ENCODE assay signal across 1 cellular context in the genomic region with DNA sequence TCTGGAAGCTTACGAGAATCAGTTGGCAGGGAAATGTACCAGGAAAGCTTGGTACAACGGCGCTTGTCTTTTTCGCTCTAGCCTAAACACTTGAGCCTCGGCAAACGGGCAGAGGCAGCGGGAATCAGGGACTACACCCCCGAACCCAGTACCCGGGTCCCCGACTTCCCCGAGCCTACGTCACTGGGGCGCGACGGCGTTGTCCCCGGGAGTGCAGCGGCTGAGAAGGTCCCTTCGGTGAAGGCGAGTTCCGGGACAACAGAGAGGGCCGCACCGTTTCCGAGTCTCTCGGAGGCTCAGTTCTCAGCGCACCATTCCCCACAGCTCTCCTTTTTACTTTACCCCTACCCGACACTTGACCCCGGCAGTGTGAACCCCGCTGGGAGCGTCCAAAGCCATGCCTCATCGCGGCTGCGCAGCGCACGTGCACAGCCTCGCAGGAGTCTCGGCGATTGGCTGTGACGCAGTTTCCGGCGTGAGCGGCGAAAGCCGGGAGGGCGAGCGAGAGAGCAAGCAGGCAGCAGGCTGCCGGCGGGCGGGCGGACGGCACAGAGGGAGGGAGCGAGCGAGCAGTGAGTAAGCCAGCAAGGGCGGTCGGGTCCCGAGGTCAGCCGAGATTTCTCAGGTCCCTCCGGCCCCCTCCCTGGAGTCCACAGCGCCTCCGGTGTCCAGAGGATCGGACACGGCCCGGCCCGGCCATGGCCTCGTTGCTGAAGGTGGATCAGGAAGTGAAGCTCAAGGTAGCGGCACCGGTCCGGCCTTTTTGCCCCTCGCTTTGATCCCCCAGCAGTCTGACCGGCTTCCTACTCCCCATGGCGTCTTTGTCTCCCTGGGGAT.
A peak's percentile ranks its signal among the peaks of the same experiment; 100 is the strongest.
TF ChIP-seq lines count a peak whose summit lies in the region.

A gene with protein sequence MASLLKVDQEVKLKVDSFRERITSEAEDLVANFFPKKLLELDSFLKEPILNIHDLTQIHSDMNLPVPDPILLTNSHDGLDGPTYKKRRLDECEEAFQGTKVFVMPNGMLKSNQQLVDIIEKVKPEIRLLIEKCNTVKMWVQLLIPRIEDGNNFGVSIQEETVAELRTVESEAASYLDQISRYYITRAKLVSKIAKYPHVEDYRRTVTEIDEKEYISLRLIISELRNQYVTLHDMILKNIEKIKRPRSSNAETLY (plus strand): TSS at position 464 of the 837 bp plus-strand sequence. CDS start 235 bp downstream, at position 699.

TF ChIP-seq in HepG2, 621 proteins besides CTCF, POLR2A, EP300 and RAD21 (continued from another document):
- TF ChIP-seq ZNF891 (CRISPR knock-in tag; IDR thresholded peaks at IDR 0.05), result peak; percentile 89
- no peak for TF ChIP-seq NBN (conservative IDR thresholded peaks at IDR 0.05)
- peak; percentile 76 for TF ChIP-seq HNRNPK (IDR thresholded peaks at IDR 0.05; ENCODE audit: low read depth, low read length, poor library complexity, severe bottlenecking)
- TF ChIP-seq, protein P1, sequence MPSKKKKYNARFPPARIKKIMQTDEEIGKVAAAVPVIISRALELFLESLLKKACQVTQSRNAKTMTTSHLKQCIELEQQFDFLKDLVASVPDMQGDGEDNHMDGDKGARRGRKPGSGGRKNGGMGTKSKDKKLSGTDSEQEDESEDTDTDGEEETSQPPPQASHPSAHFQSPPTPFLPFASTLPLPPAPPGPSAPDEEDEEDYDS (CRISPR knock-in tag; IDR thresholded peaks at IDR 0.05), result peak; percentile 81
- TF ChIP-seq, protein P2, sequence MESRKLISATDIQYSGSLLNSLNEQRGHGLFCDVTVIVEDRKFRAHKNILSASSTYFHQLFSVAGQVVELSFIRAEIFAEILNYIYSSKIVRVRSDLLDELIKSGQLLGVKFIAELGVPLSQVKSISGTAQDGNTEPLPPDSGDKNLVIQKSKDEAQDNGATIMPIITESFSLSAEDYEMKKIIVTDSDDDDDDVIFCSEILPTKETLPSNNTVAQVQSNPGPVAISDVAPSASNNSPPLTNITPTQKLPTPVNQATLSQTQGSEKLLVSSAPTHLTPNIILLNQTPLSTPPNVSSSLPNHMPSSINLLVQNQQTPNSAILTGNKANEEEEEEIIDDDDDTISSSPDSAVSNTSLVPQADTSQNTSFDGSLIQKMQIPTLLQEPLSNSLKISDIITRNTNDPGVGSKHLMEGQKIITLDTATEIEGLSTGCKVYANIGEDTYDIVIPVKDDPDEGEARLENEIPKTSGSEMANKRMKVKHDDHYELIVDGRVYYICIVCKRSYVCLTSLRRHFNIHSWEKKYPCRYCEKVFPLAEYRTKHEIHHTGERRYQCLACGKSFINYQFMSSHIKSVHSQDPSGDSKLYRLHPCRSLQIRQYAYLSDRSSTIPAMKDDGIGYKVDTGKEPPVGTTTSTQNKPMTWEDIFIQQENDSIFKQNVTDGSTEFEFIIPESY (CRISPR knock-in tag; IDR thresholded peaks at IDR 0.05), result peak; percentile 61; the same call in 1 of the 2 replicates
- TF ChIP-seq, protein P3, sequence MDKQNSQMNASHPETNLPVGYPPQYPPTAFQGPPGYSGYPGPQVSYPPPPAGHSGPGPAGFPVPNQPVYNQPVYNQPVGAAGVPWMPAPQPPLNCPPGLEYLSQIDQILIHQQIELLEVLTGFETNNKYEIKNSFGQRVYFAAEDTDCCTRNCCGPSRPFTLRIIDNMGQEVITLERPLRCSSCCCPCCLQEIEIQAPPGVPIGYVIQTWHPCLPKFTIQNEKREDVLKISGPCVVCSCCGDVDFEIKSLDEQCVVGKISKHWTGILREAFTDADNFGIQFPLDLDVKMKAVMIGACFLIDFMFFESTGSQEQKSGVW (CRISPR knock-in tag; IDR thresholded peaks at IDR 0.05; ENCODE audit: borderline replicate concordance), result no peak
- TF ChIP-seq AGO1 (IDR thresholded peaks at IDR 0.05; ENCODE audit: low read depth, low read length, poor library complexity, severe bottlenecking), result peak; percentile 78
- peak; percentile 61; the same call in 1 of the 2 replicates for TF ChIP-seq ZNF639 (CRISPR knock-in tag; conservative IDR thresholded peaks at IDR 0.05)
